Comparison of ENCODE assay signal across 8 cellular contexts in genomic region chr10:46022978-46023702, GRCh38. TPM values are rescaled to one million over a fixed set of nuclear protein-coding genes. Genes with fewer than 3 reads are reported as not detected.
DNase-seq lines count a peak whose midpoint lies in the region; ATAC-seq and TF ChIP-seq lines count a peak whose summit lies in the region.

No MANE protein-coding gene starts in this region.

- TF ChIP-seq RAD21 in Ishikawa (IDR thresholded peaks at IDR 0.05; ENCODE audit: low read depth): no peak

- H3K9me3 ChIP-seq in DOHH2 (ENCODE audit: control insufficient read depth, insufficient read depth, low read length) (no peaks in the 10 kb centered on the region), upper lobe of left lung (no peaks in the 10 kb centered on the region)

- H3K4me1 ChIP-seq in DOHH2 (ENCODE audit: control insufficient read depth, low read length): peaks cover 59% of the 10 kb centered on the region
- peaks cover 71 to 98% (median 86%) of the 10 kb centered on the region in 4 donors for H3K4me1 ChIP-seq in upper lobe of left lung

- no peaks in the 10 kb centered on the region for H3K9me2 ChIP-seq in DOHH2 (replicated peaks; ENCODE audit: control insufficient read depth, low read length)

- TF ChIP-seq POLR2A in upper lobe of left lung (IDR thresholded peaks at IDR 0.05): peak in 3 of 4 donors; percentile 54 to 93 (median 82)

- no peaks in the 10 kb centered on the region for H3F3A ChIP-seq in DOHH2 (ENCODE audit: control insufficient read depth, insufficient read depth)

- peaks cover 100% of the 10 kb centered on the region for H3K79me2 ChIP-seq in DOHH2 (ENCODE audit: control insufficient read depth, low read length)

- H3K36me3 ChIP-seq in DOHH2 (ENCODE audit: control insufficient read depth, low read length) (peaks cover 59% of the 10 kb centered on the region), upper lobe of left lung (no peaks in the 10 kb centered on the region)

- ATAC-seq in GM21717 (IDR thresholded peaks at IDR 0.05; ENCODE audit: unreplicated experiment) (peak; percentile 84), left cardiac atrium (peak; percentile 96), upper lobe of left lung (ENCODE audit: low FRiP score in 2 of 2) (peak; percentile 97)

- no peak overlapping the region for H3K27ac ChIP-seq in DOHH2 (ENCODE audit: low read depth, low read length)
- H3K27ac ChIP-seq in adipose tissue (ENCODE audit: low read depth, low read length): peak overlapping the region; percentile 73
- H3K27ac ChIP-seq in upper lobe of left lung: peak overlapping the region; percentile 84 to 94 (median 91)

- DNase-seq in SW480 (ENCODE audit: low spot score) (peak; percentile 89), left cardiac atrium (peak; percentile 94), posterior cingulate gyrus (peak; percentile 76 to 98 (median 88)), upper lobe of left lung (peak; percentile 96 to 99)

- TF ChIP-seq CTCF in DOHH2 (IDR thresholded peaks at IDR 0.05; ENCODE audit: low read depth, low read length, poor library complexity, severe bottlenecking) (no peak), upper lobe of left lung (IDR thresholded peaks at IDR 0.05) (peak in 5 of 6 experiments; percentile 12 to 49 (median 27))

- TF ChIP-seq EP300 in Ishikawa (IDR thresholded peaks at IDR 0.05; ENCODE audit: borderline replicate concordance) (no peak), upper lobe of left lung (IDR thresholded peaks at IDR 0.05) (no peak)

- H3K4me3 ChIP-seq in DOHH2 (ENCODE audit: low read length) (peak overlapping the region; percentile 25), upper lobe of left lung (peak overlapping the region; percentile 8 to 68 (median 64))

- H4K20me1 ChIP-seq in DOHH2 (ENCODE audit: control insufficient read depth, insufficient read depth, low read depth, low read length): peaks cover 53% of the 10 kb centered on the region

- 0 to 1% (median 1%) methylated on average over 43 to 49 of the region's 49 CpGs for WGBS in adipose tissue, 3 donors
- whole genome bisulfite sequencing in upper lobe of left lung, 2 donors: 1 to 2% methylated on average over 13 to 39 of the region's 49 CpGs

- H3K4me2 ChIP-seq in DOHH2 (ENCODE audit: low read length): peak overlapping the region; percentile 28

- no peaks in the 10 kb centered on the region for H3K27me3 ChIP-seq in DOHH2 (ENCODE audit: control insufficient read depth, low read length)
- H3K27me3 ChIP-seq in upper lobe of left lung: no peaks in the 10 kb centered on the region

- intact Hi-C loops in left cardiac atrium (cut with DNase I) (no loop called here), posterior cingulate gyrus (cut with DNase I) (loop anchor here (10.0 kb wide), 1 partner anchor 48 kb away; the partner anchor contains the start of gene TIMM23)

TF ChIP-seq in Ishikawa, 13 proteins besides CTCF, POLR2A, EP300 and RAD21:
- TF ChIP-seq FOXM1 (IDR thresholded peaks at IDR 0.05; ENCODE audit: borderline replicate concordance, low read depth) (no peak), TCF12 (IDR thresholded peaks at IDR 0.05; ENCODE audit: low read depth) (peak; percentile 33; the same call in 1 of the 2 replicates), TEAD4 (IDR thresholded peaks at IDR 0.05) (no peak), USF1 (IDR thresholded peaks at IDR 0.05) (peak; percentile 27; the same call in 1 of the 2 replicates), MAX (IDR thresholded peaks at IDR 0.05) (peak; percentile 76), NFIC (IDR thresholded peaks at IDR 0.05) (peak; percentile 53), TAF1 (IDR thresholded peaks at IDR 0.05; ENCODE audit: low read depth) (peak; percentile 49), EGR1 (IDR thresholded peaks at IDR 0.05) (peak; percentile 95), ZBTB7A (IDR thresholded peaks at IDR 0.05; ENCODE audit: low read depth) (peak; percentile 87; the same call in 1 of the 2 replicates), CEBPB (IDR thresholded peaks at IDR 0.05) (no peak)

RNA-seq across cellular contexts. Expression of gene NCOA4, which starts 7.3 kb away (rescaled TPM):
- 10 to 100 TPM; 38.3 to 80.5 (median 76.5) TPM for polyA plus RNA-seq in adipose tissue
- total RNA-seq in left cardiac atrium: 100 to 1,000 TPM; 178 to 206 TPM
- total RNA-seq in upper lobe of left lung: 100 to 1,000 TPM in 4 of 6 donors, 10 to 100 TPM in 2; 57.6 to 184 (median 144) TPM

RNA-seq across cellular contexts. Expression of gene MSMB, which starts 22.9 kb away (rescaled TPM):
- not detected for polyA plus RNA-seq in adipose tissue
- total RNA-seq in left cardiac atrium (not detected), upper lobe of left lung (1 to 10 TPM in 1 of 6 donors, not detected in 5; 7.8 TPM)

RNA-seq across cellular contexts. Expression of gene TIMM23, which starts 50.9 kb away (rescaled TPM):
- polyA plus RNA-seq in adipose tissue: 10 to 100 TPM; 25.0 to 58.7 (median 51.7) TPM
- total RNA-seq in left cardiac atrium (10 to 100 TPM; 59.2 to 80.5 TPM), upper lobe of left lung (10 to 100 TPM; 15.8 to 57.6 (median 36.1) TPM)
